ENCODE assay signal across 9 cellular contexts in the genomic region with DNA sequence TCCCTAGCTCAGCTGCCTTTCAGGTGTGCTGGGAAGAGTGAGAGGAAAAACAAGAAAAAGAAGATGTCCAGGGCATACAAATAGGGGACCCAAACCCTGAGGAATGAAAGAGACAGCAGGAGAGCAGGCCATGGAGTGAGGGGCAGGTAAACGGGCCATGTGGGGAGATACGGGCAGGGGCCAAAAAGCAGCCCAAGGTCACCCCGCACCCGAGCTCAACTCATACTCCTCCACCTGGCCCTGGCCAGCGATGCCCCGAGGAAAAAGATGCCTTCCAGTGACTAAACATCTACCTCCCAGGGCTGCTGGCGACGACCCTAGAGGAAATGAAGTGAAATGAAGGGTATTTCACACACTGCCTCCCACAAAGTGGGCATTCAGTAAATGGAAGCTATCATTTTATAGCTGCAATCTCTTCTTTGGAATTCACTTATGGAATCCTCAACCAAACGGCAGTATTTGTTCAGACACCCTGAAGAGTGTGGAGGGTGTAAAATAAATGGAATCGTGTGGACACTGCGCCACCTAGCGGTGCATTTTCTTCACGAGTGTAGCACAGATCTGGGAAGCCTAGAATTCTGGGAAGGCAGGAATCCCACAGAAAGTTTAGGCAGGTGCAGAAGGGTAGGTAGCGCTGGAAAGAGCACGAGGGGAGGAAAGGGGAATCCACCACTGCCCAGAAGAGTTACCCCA. TPM values are rescaled to one million over a fixed set of nuclear protein-coding genes. Genes with fewer than 3 reads are reported as not detected.
DNase-seq lines count a peak whose midpoint lies in the region; ATAC-seq and TF ChIP-seq lines count a peak whose summit lies in the region.
"Had no signal": no experiment of that assay in that cellular context is flagged by ENCODE, and none has a peak within 500 bp of the region (broad histone marks: within the 10 kb centered on the region; RNA-seq: fewer than 3 reads in every experiment).

No MANE protein-coding gene starts in this region.

- POLR2A ChIA-PET in BJ (lab: Charles Lee): no interaction called here
- POLR2A ChIA-PET in naive thymus-derived CD8-positive, alpha-beta T cell (lab: Charles Lee): interaction anchor here (1.5 kb wide), 1 partner anchor 15 kb away, joined by 4 read pairs; a partner anchor contains a TSS

- H3K9me3 ChIP-seq in fibroblast of lung (ENCODE audit: control insufficient read depth, insufficient read depth, low read depth, low read length) (no peaks in the 10 kb centered on the region), tibial nerve (no peaks in the 10 kb centered on the region)

- TF ChIP-seq POLR2A in tibial nerve (IDR thresholded peaks at IDR 0.05): no peak

- no peak overlapping the region for H3K9ac ChIP-seq in fibroblast of lung (ENCODE audit: insufficient read depth, low read length)

- H3K4me3 ChIP-seq in BJ (ENCODE audit: low read depth, low read length) (no peak overlapping the region), fibroblast of lung (replicated peaks in 1 of 4; ENCODE audit: control extremely low read depth in 1 of 4, insufficient read depth in 1 of 4, low read depth in 3 of 4, low read length in 4 of 4) (no peak overlapping the region), tibial nerve (no peak overlapping the region)

- TF ChIP-seq EP300 in tibial nerve (IDR thresholded peaks at IDR 0.05): no peak

- WGBS in tibial nerve, 2 donors: 44% methylated on average over 15 of the region's 15 CpGs

- no peaks in the 10 kb centered on the region for H3K27me3 Mint-ChIP-seq in naive thymus-derived CD8-positive, alpha-beta T cell
- H3K27me3 Mint-ChIP-seq: IgD-negative memory B cell had no signal

- peak; percentile 76 for TF ChIP-seq CTCF in BJ (IDR thresholded peaks at IDR 0.05; ENCODE audit: insufficient read depth, low read depth, low read length)
- TF ChIP-seq CTCF in fibroblast of lung (conservative IDR thresholded peaks at IDR 0.05 in 1 of 2, IDR thresholded peaks at IDR 0.05 in 1 of 2; ENCODE audit: low read depth in 1 of 2, low read length in 2 of 2): peak; percentile 76 to 80
- peak; percentile 73 to 84 (median 80) for TF ChIP-seq CTCF in tibial nerve (IDR thresholded peaks at IDR 0.05)

- H3K36me3 ChIP-seq in BJ (ENCODE audit: control insufficient read depth, insufficient read depth, low read length) (peaks cover 40% of the 10 kb centered on the region), fibroblast of lung (ENCODE audit: control insufficient read depth, insufficient read depth, low read length) (peaks cover 26% of the 10 kb centered on the region), tibial nerve (peaks cover 0 to 99% (median 52%) of the 10 kb centered on the region in 3 donors)

- H3K9me3 Mint-ChIP-seq in naive thymus-derived CD8-positive, alpha-beta T cell: no peaks in the 10 kb centered on the region
- H3K9me3 Mint-ChIP-seq: IgD-negative memory B cell had no signal

- no peak overlapping the region for H2AFZ ChIP-seq in fibroblast of lung (ENCODE audit: low read length)

- peaks cover 0 to 5% (median 2%) of the 10 kb centered on the region in 4 donors for H3K4me1 Mint-ChIP-seq in naive thymus-derived CD8-positive, alpha-beta T cell

- no peaks in the 10 kb centered on the region for H3K79me2 ChIP-seq in fibroblast of lung (ENCODE audit: control insufficient read depth, insufficient read depth, low read length)

- no peak overlapping the region for H3K4me3 Mint-ChIP-seq in naive thymus-derived CD8-positive, alpha-beta T cell
- H3K4me3 Mint-ChIP-seq: IgD-negative memory B cell had no signal

- no peak overlapping the region for H3K27ac ChIP-seq in fibroblast of lung (ENCODE audit: insufficient read depth, low read length)
- no peak overlapping the region for H3K27ac ChIP-seq in tibial nerve

- CTCF ChIA-PET in BJ (lab: Yijun Ruan, JAX): interaction anchor here (0.5 to 4.4 kb wide), 23 partner anchors 8 to 826 kb away, joined by 3 to 29 read pairs (median 4); a partner anchor contains a TSS

- H3K36me3 Mint-ChIP-seq in naive thymus-derived CD8-positive, alpha-beta T cell: peaks cover 0 to 72% (median 12%) of the 10 kb centered on the region in 3 donors

- peak; percentile 53 for ATAC-seq in GM18909 (IDR thresholded peaks at IDR 0.05; ENCODE audit: poor library complexity, unreplicated experiment)
- peak in 1 of 2 donors; percentile 41 for ATAC-seq in naive thymus-derived CD8-positive, alpha-beta T cell
- no peak for ATAC-seq in HG03432 (IDR thresholded peaks at IDR 0.05; ENCODE audit: unreplicated experiment)

- no peaks in the 10 kb centered on the region for H3K27me3 ChIP-seq in BJ (ENCODE audit: control insufficient read depth, insufficient read depth, low read length)
- no peaks in the 10 kb centered on the region for H3K27me3 ChIP-seq in fibroblast of lung (ENCODE audit: control insufficient read depth, insufficient read depth, low read length)
- no peaks in the 10 kb centered on the region for H3K27me3 ChIP-seq in tibial nerve

- DNase-seq in BJ (ENCODE audit: low read depth) (no peak), NCI-H345 (lab: John Stamatoyannopoulos, UW) (peak; percentile 54), activated T-cell treated with anti-CD3 and anti-CD28 coated beads for 48 hours (ENCODE audit: low read depth) (peak; percentile 12), fibroblast of lung (ENCODE audit: low read depth in 2 of 2) (peak; percentile 54 to 79), tibial nerve (ENCODE audit: low spot score in 2 of 2) (peak; percentile 84 to 97)
- peak in 7 of 10 donors; percentile 10 to 37 (median 26) for DNase-seq in naive thymus-derived CD8-positive, alpha-beta T cell

- H3K4me1 ChIP-seq in fibroblast of lung (ENCODE audit: control insufficient read depth, extremely low read depth, insufficient read depth, low read length) (no peaks in the 10 kb centered on the region), tibial nerve (peaks cover 0 to 7% (median 0%) of the 10 kb centered on the region in 4 donors)

- H3K4me2 ChIP-seq in fibroblast of lung (ENCODE audit: extremely low read depth, insufficient read depth, low read length): no peak overlapping the region

- no peaks in the 10 kb centered on the region for H4K20me1 ChIP-seq in fibroblast of lung (ENCODE audit: control insufficient read depth, extremely low read depth, insufficient read depth, low read length)

- H3K27ac Mint-ChIP-seq in naive thymus-derived CD8-positive, alpha-beta T cell: no peak overlapping the region
- H3K27ac Mint-ChIP-seq: IgD-negative memory B cell had no signal

RNA-seq across cellular contexts. Expression of a gene that starts 14.9 kb away (rescaled TPM):
- polyA plus RNA-seq in BJ (2011; rRNA removed) (48.4 and 71.0 TPM in 2 replicates), fibroblast of lung (36.9 and 61.3 TPM in 2 replicates)
- polyA minus RNA-seq in BJ (2011; rRNA and poly(A)+ RNA removed): 61.9 and 120 TPM in 2 replicates
- total RNA-seq in fibroblast of lung (37.5 and 47.2 TPM in 2 replicates), tibial nerve (10 to 100 TPM; 48.5 to 86.7 (median 67.4) TPM)
- 31.8 and 49.3 TPM in 2 replicates for polyA plus RNA-seq in fibroblast of lung (2012)
- polyA minus RNA-seq in fibroblast of lung (ENCODE audit: low replicate concordance): 69.8 and 132 TPM in 2 replicates
- 10 to 100 TPM; 68.8 to 77.1 TPM for total RNA-seq in naive thymus-derived CD8-positive, alpha-beta T cell
- 10 to 100 TPM; 37.8 to 60.3 (median 46.1) TPM for polyA plus RNA-seq in naive thymus-derived CD8-positive, alpha-beta T cell
